In the genomic region with DNA sequence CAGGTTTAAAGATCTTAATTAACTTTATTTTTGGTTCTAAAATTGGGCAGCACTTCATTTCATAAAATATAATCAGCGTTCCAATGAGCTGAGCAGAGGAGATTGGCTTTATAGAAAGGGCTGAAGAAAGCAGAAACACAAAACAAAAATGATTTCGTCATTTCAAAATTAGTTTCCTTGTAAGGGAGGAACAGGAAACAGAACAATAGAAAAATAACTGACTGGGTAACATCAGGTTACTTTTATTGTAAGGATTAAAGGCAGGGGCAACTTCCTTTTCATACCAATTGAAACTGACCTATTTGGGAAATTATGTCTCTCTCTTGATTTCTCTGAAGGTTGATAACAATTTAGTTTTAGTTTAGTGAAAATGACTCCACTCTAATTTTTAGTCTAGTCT, we compare ENCODE assay signal across 13 cellular contexts.
"Had no signal": no experiment of that assay in that cellular context is flagged by ENCODE, and none has a peak within 500 bp of the region (broad histone marks: within the 10 kb centered on the region; RNA-seq: fewer than 3 reads in every experiment).

No MANE protein-coding gene starts in this region.

- H3K4me1 ChIP-seq: left ventricle myocardium inferior, sigmoid colon had no signal

- H3K4me3 ChIP-seq: heart left ventricle, left ventricle myocardium inferior, sigmoid colon, thoracic aorta had no signal

- H3K36me3 ChIP-seq: heart left ventricle, left ventricle myocardium inferior, sigmoid colon, thoracic aorta had no signal

- FAIRE-seq: endometrium, frontal cortex had no signal

- H3K27ac ChIP-seq: left ventricle myocardium inferior, sigmoid colon, thoracic aorta had no signal

- DNase-seq: activated CD4-positive, alpha-beta T cell treated with anti-CD3 and anti-CD28 coated beads, Interleukin-2, amount 50 U/mL, for 1 hour; activated CD4-positive, CD25-positive, alpha-beta regulatory T cell; activated effector memory CD4-positive, alpha-beta T cell treated with Interleukin-2 at 50 U/mL for 16 hours; caudate nucleus; heart left ventricle; islet precursor cell; left ventricle myocardium inferior; sigmoid colon; stimulated activated naive CD8-positive, alpha-beta T cell treated with anti-CD3 and anti-CD28 coated beads, Interleukin-15, amount 100 ng/mL, for 72 hours; T-helper 17 cell had no signal

- H3K9me3 ChIP-seq: sigmoid colon, thoracic aorta had no signal

- H3K27me3 ChIP-seq: heart left ventricle, sigmoid colon had no signal
